Comparison of ENCODE assay signal across 9 cellular contexts in genomic region chr10:17847586-17848296, GRCh38. TPM values are rescaled to one million over a fixed set of nuclear protein-coding genes. Genes with fewer than 3 reads are reported as not detected.
DNase-seq lines count a peak whose midpoint lies in the region; ATAC-seq and TF ChIP-seq lines count a peak whose summit lies in the region.
"Had no signal": no experiment of that assay in that cellular context is flagged by ENCODE, and none has a peak within 500 bp of the region (broad histone marks: within the 10 kb centered on the region; RNA-seq: fewer than 3 reads in every experiment).

No MANE protein-coding gene starts in this region.

- H4K20me1 ChIP-seq in DOHH2 (ENCODE audit: control insufficient read depth, insufficient read depth, low read depth, low read length), result no peaks in the 10 kb centered on the region
- H4K20me1 ChIP-seq in Karpas-422 (ENCODE audit: insufficient read depth, low read depth, low read length), result no peaks in the 10 kb centered on the region
- H4K20me1 ChIP-seq in neural progenitor cell (ENCODE audit: low read depth), result no peaks in the 10 kb centered on the region

- H3K4me3 Mint-ChIP-seq in neural progenitor cell, result no peak overlapping the region
- H3K4me3 Mint-ChIP-seq: memory B cell had no signal

- H3K4me1 ChIP-seq in DOHH2 (ENCODE audit: control insufficient read depth, low read length) (peaks cover 22% of the 10 kb centered on the region), Karpas-422 (ENCODE audit: low read length) (no peaks in the 10 kb centered on the region), neural progenitor cell (no peaks in the 10 kb centered on the region)

- no peaks in the 10 kb centered on the region for H3K36me3 ChIP-seq in DOHH2 (ENCODE audit: control insufficient read depth, low read length)
- H3K36me3 ChIP-seq in Karpas-422 (ENCODE audit: insufficient read depth, low read length), result no peaks in the 10 kb centered on the region
- H3K36me3 ChIP-seq in neural progenitor cell, result no peaks in the 10 kb centered on the region

- no peak overlapping the region for H3K9ac ChIP-seq in Karpas-422 (ENCODE audit: low read length)
- no peak overlapping the region for H3K9ac ChIP-seq in neural progenitor cell

- H3K9me2 ChIP-seq in DOHH2 (replicated peaks; ENCODE audit: control insufficient read depth, low read length) (no peaks in the 10 kb centered on the region), Karpas-422 (replicated peaks; ENCODE audit: insufficient read depth, low read length) (no peaks in the 10 kb centered on the region)

- H3K4me1 Mint-ChIP-seq in neural progenitor cell, result peaks cover 8% of the 10 kb centered on the region
- H3K4me1 Mint-ChIP-seq: memory B cell had no signal

- H3K36me3 Mint-ChIP-seq in neural progenitor cell, result no peaks in the 10 kb centered on the region
- H3K36me3 Mint-ChIP-seq: memory B cell had no signal

- H3K27me3 ChIP-seq in DOHH2 (ENCODE audit: control insufficient read depth, low read length) (no peaks in the 10 kb centered on the region), Karpas-422 (ENCODE audit: low read length) (no peaks in the 10 kb centered on the region), neural progenitor cell (no peaks in the 10 kb centered on the region)

- H3K79me2 ChIP-seq in DOHH2 (ENCODE audit: control insufficient read depth, low read length) (no peaks in the 10 kb centered on the region), Karpas-422 (ENCODE audit: low read length) (no peaks in the 10 kb centered on the region), neural progenitor cell (ENCODE audit: low read depth) (no peaks in the 10 kb centered on the region)

- H3K27ac ChIP-seq in DOHH2 (ENCODE audit: low read depth, low read length) (no peak overlapping the region), Karpas-422 (ENCODE audit: low read length) (no peak overlapping the region), neural progenitor cell (no peak overlapping the region)

- no peak overlapping the region for H3K27ac Mint-ChIP-seq in neural progenitor cell
- H3K27ac Mint-ChIP-seq: memory B cell had no signal

- no peak for ATAC-seq in GM18868 (IDR thresholded peaks at IDR 0.05; ENCODE audit: unreplicated experiment)

- H3F3A ChIP-seq in DOHH2 (ENCODE audit: control insufficient read depth, insufficient read depth) (no peaks in the 10 kb centered on the region), neural progenitor cell (ENCODE audit: low read depth) (no peaks in the 10 kb centered on the region)

- H3K9me3 ChIP-seq in DOHH2 (ENCODE audit: control insufficient read depth, insufficient read depth, low read length) (no peaks in the 10 kb centered on the region), Karpas-422 (ENCODE audit: low read length) (no peaks in the 10 kb centered on the region), neural progenitor cell (ENCODE audit: low read depth) (no peaks in the 10 kb centered on the region)

- H3K4me3 ChIP-seq in DOHH2 (ENCODE audit: low read length) (no peak overlapping the region), Karpas-422 (ENCODE audit: low read length) (no peak overlapping the region), cardiac fibroblast (replicated peaks in 1 of 2; ENCODE audit: low read depth in 2 of 2, low read length in 2 of 2) (no peak overlapping the region), neural progenitor cell (no peak overlapping the region)

- no peaks in the 10 kb centered on the region for H3K27me3 Mint-ChIP-seq in neural progenitor cell (ENCODE audit: insufficient read depth, low read depth)
- H3K27me3 Mint-ChIP-seq: memory B cell had no signal

- H2AFZ ChIP-seq in Karpas-422 (ENCODE audit: low read length) (no peak overlapping the region), neural progenitor cell (replicated peaks) (peak overlapping the region; percentile 3)

- peak; percentile 61 for TF ChIP-seq CTCF in DOHH2 (IDR thresholded peaks at IDR 0.05; ENCODE audit: low read depth, low read length, poor library complexity, severe bottlenecking)
- TF ChIP-seq CTCF in cardiac fibroblast (IDR thresholded peaks at IDR 0.05; ENCODE audit: low read depth, low read length), result peak; percentile 43
- peak; percentile 63 for TF ChIP-seq CTCF in neural progenitor cell (IDR thresholded peaks at IDR 0.05)

- no peaks in the 10 kb centered on the region for H3K9me3 Mint-ChIP-seq in neural progenitor cell
- H3K9me3 Mint-ChIP-seq: memory B cell had no signal

- peak; percentile 63 for DNase-seq in Karpas-422
- peak; percentile 41 to 50 for DNase-seq in cardiac fibroblast (ENCODE audit: low read depth in 2 of 2)
- DNase-seq in neural progenitor cell (ENCODE audit: low spot score), result peak; percentile 36
- no peak for DNase-seq in NCI-H2107 (lab: John Stamatoyannopoulos, UW)
- DNase-seq in NCI-H2107 treated with DMSO at 0.1 percent for 48 hours (lab: John Stamatoyannopoulos, UW; ENCODE audit: unreplicated experiment), result no peak
- DNase-seq in activated CD4-positive, alpha-beta T cell treated with anti-CD3 and anti-CD28 coated beads for 4 hours, result no peak

- H3K4me2 ChIP-seq in DOHH2 (ENCODE audit: low read length) (no peak overlapping the region), Karpas-422 (ENCODE audit: low read depth, low read length, poor library complexity, severe bottlenecking) (no peak overlapping the region), neural progenitor cell (no peak overlapping the region)

RNA-seq across cellular contexts. Expression of gene MRC1, which starts 38.6 kb away (rescaled TPM):
- 0.04 TPM in 1 of 2 replicates, not detected in the other for total RNA-seq in Karpas-422 (2014; rRNA removed; shearing (Covaris generic); ENCODE audit: low replicate concordance)
- total RNA-seq in neural progenitor cell (ENCODE audit: low replicate concordance), result 0.03 TPM in 1 of 2 replicates, not detected in the other

Comparison
In these comparisons a context has a peak if more than half of its experiments do, and no peak if none do; other contexts are left out.
1. DNase-seq: peak in Karpas-422 (single experiment), cardiac fibroblast (2 of 2) and neural progenitor cell (single experiment); none in NCI-H2107 (single experiment), NCI-H2107 treated with DMSO at 0.1 percent for 48 hours (single experiment) and activated CD4-positive, alpha-beta T cell treated with anti-CD3 and anti-CD28 coated beads for 4 hours (0 of 2).
2. Peak in every context shown above with its lines, with median percentiles within 50 percentile points of each other: CTCF ChIP-seq.